ENCODE assay signal across 9 cellular contexts in the genomic region with DNA sequence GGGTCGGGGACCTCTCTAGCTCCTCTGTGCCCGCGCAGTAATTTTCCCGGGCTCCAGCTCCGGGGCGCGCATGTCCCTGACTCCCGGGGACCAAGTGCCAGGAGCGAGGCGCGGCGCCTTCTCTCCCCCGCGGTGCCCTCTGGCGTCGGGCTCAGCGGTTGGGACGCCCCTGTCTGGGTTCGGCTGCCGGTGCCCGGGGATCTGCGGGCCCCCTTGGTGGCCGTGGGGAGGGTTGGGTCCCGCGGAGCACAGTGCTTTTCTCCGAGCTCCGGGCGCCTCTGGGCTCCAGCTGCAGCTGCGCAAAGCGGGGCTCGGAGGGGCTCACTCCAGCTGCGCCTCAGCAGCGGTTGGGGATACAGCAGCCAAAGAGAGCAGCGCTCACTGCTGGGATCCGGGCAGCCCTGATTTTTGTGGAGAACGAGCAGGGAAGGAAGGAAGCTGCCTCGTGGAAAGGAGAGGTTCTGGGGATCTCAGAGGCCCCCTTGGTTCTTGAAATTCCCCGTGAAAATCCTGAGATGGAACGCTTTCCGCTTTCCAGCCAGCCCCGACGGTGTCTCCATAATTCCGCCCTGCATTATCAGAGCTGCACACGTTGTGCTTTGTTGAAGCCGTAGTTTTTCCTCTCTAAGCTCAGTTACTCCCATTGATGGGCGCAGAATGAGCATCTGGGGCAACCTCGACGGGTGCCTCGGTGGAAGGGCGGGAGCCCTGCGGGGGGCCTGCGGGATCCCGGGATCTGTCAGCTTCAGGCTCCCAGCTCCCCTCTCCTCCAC. TPM values are rescaled to one million over a fixed set of nuclear protein-coding genes. Genes with fewer than 3 reads are reported as not detected.
A peak's percentile ranks its signal among the peaks of the same experiment; 100 is the strongest.
DNase-seq lines count a peak whose midpoint lies in the region; ATAC-seq, FAIRE-seq and TF ChIP-seq lines count a peak whose summit lies in the region.
"Had no signal": no experiment of that assay in that cellular context is flagged by ENCODE, and none has a peak within 500 bp of the region (broad histone marks: within the 10 kb centered on the region; RNA-seq: fewer than 3 reads in every experiment).

No MANE protein-coding gene starts in this region.

- H2AFZ ChIP-seq in MM.1S (ENCODE audit: low read length) = no peak overlapping the region

- TF ChIP-seq POLR2A in H54 (IDR thresholded peaks at IDR 0.05; ENCODE audit: low read depth, low read length) = no peak

- FAIRE-seq in H54 (lab: Jason Lieb, UNC) = no peak
- FAIRE-seq: GM18507 had no signal

- H3K9me3 Mint-ChIP-seq in effector memory CD8-positive, alpha-beta T cell = no peaks in the 10 kb centered on the region
- no peaks in the 10 kb centered on the region for H3K9me3 Mint-ChIP-seq in naive thymus-derived CD8-positive, alpha-beta T cell

- H3K36me3 ChIP-seq in MM.1S (replicated peaks; ENCODE audit: insufficient read depth, low read length) = no peaks in the 10 kb centered on the region

- H3K36me3 Mint-ChIP-seq in effector memory CD8-positive, alpha-beta T cell (ENCODE audit: insufficient read depth) = peaks cover 4% of the 10 kb centered on the region
- H3K36me3 Mint-ChIP-seq in naive thymus-derived CD8-positive, alpha-beta T cell = no peaks in the 10 kb centered on the region

- H3K9me2 ChIP-seq in MM.1S (replicated peaks; ENCODE audit: insufficient read depth, low read length) = no peaks in the 10 kb centered on the region

- H3K27ac ChIP-seq in MM.1S (ENCODE audit: low read length) = no peak overlapping the region

- DNase-seq in AG20443 (ENCODE audit: low spot score) = peak; percentile 39
- no peak for DNase-seq in MM.1S
- DNase-seq in effector memory CD8-positive, alpha-beta T cell = no peak
- DNase-seq in naive thymus-derived CD8-positive, alpha-beta T cell = no peak
- no peak for DNase-seq in omental fat pad (ENCODE audit: low spot score)
- no peak for DNase-seq in H54 (ENCODE audit: insufficient read length, low spot score)
- DNase-seq in NCI-H82 (lab: John Stamatoyannopoulos, UW) = no peak

- H3K4me3 Mint-ChIP-seq in effector memory CD8-positive, alpha-beta T cell = peak overlapping the region; percentile 70 to 74
- H3K4me3 Mint-ChIP-seq in naive thymus-derived CD8-positive, alpha-beta T cell = peak overlapping the region in 8 of 10 donors; percentile 1 to 61 (median 49)

- no peak overlapping the region for H3K27ac Mint-ChIP-seq in effector memory CD8-positive, alpha-beta T cell
- no peak overlapping the region for H3K27ac Mint-ChIP-seq in naive thymus-derived CD8-positive, alpha-beta T cell

- no peaks in the 10 kb centered on the region for H4K20me1 ChIP-seq in MM.1S (ENCODE audit: insufficient read depth, low read length)

- ATAC-seq in effector memory CD8-positive, alpha-beta T cell (replicated peaks) = no peak
- ATAC-seq in naive thymus-derived CD8-positive, alpha-beta T cell = no peak
- no peak for ATAC-seq in omental fat pad (ENCODE audit: low FRiP score)
- no peak for ATAC-seq in HG02588 (IDR thresholded peaks at IDR 0.05; ENCODE audit: unreplicated experiment)

- H3K9me3 ChIP-seq in MM.1S (replicated peaks; ENCODE audit: insufficient read depth, low read length) = no peaks in the 10 kb centered on the region

- H3K4me1 ChIP-seq in MM.1S (ENCODE audit: low read length) = no peaks in the 10 kb centered on the region

- POLR2A ChIA-PET in naive thymus-derived CD8-positive, alpha-beta T cell (lab: Charles Lee) = no interaction called here

- no peaks in the 10 kb centered on the region for H3K79me2 ChIP-seq in MM.1S (ENCODE audit: low read length)

- H3K4me3 ChIP-seq in MM.1S (ENCODE audit: low read length) = no peak overlapping the region; the same call in 1 of the 2 replicates

- TF ChIP-seq CTCF in MM.1S (IDR thresholded peaks at IDR 0.05; ENCODE audit: low read length) (no peak), omental fat pad (IDR thresholded peaks at IDR 0.05) (no peak)

- peaks cover 11 to 13% of the 10 kb centered on the region in 2 donors for H3K4me1 Mint-ChIP-seq in effector memory CD8-positive, alpha-beta T cell (ENCODE audit: low read depth in 2 of 2)
- H3K4me1 Mint-ChIP-seq in naive thymus-derived CD8-positive, alpha-beta T cell = peaks cover 0 to 21% (median 10%) of the 10 kb centered on the region in 4 donors

- no peaks in the 10 kb centered on the region for H3K27me3 ChIP-seq in MM.1S (replicated peaks; ENCODE audit: insufficient read depth, low read length)

- H3F3A ChIP-seq in MM.1S (ENCODE audit: insufficient read depth, low read length) = no peaks in the 10 kb centered on the region

- H3K4me2 ChIP-seq in MM.1S (ENCODE audit: low read depth, low read length) = peak overlapping the region; percentile 27; the same call in 1 of the 2 replicates

- peaks cover 58 to 90% of the 10 kb centered on the region in 2 donors for H3K27me3 Mint-ChIP-seq in effector memory CD8-positive, alpha-beta T cell
- peaks cover 37 to 66% (median 55%) of the 10 kb centered on the region in 5 donors for H3K27me3 Mint-ChIP-seq in naive thymus-derived CD8-positive, alpha-beta T cell

- H3K9ac ChIP-seq in MM.1S (ENCODE audit: low read length) = no peak overlapping the region

RNA-seq across cellular contexts. Expression of gene PPP1R14C, which starts 0.9 kb away (rescaled TPM):
- not detected for total RNA-seq in naive thymus-derived CD8-positive, alpha-beta T cell
- polyA plus RNA-seq in naive thymus-derived CD8-positive, alpha-beta T cell = under 1 TPM in 1 of 3 donors, not detected in 2; 0.24 TPM
- total RNA-seq in omental fat pad = 1 to 10 TPM in 1 of 4 donors, under 1 TPM in 1, not detected in 2; 0.31 to 1.1 TPM
